In the genomic region with DNA sequence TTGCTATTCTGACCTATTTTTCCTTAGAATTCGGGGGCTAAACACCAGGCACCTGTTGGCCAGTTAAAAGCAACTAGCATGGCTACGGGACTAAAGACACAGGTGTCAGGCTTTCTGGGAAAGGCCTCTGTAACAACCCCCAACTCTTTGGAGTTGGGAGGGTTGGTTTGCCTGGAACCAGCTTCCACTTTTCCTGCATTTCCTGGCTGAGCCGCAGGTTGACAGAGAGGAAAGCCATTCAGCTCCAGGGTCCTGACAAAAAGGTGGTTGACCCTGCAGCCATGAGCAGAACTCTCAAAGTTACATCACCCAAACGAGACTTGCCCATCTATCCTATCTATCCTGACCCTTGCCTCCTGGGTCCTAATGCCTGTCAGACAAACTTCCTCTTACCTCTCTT, we compare ENCODE assay signal across 19 cellular contexts.
DNase-seq lines count a peak whose midpoint lies in the region; FAIRE-seq and TF ChIP-seq lines count a peak whose summit lies in the region.
"Had no signal": no experiment of that assay in that cellular context is flagged by ENCODE, and none has a peak within 500 bp of the region (broad histone marks: within the 10 kb centered on the region; RNA-seq: fewer than 3 reads in every experiment).

No MANE protein-coding gene starts in this region.

- no peak for FAIRE-seq in H1 (lab: Jason Lieb, UNC)
- FAIRE-seq: GM12891, GM18507 had no signal

- no peak overlapping the region for H4K91ac ChIP-seq in H1 (replicated peaks; ENCODE audit: insufficient read length, low read length)

- H2BK15ac ChIP-seq in H1 (ENCODE audit: low read length), result no peak overlapping the region

- H2AFZ ChIP-seq in H1 (ENCODE audit: low read length), result no peak overlapping the region

- no peak for TF ChIP-seq EP300 in H1 (IDR thresholded peaks at IDR 0.05; ENCODE audit: borderline replicate concordance in 1 of 2, low read depth in 2 of 2, low read length in 2 of 2)

- no peak overlapping the region for H2BK20ac ChIP-seq in H1 (ENCODE audit: low read length)

- no peak overlapping the region for H3K23ac ChIP-seq in H1 (ENCODE audit: insufficient read length)

- H3K4me3 ChIP-seq in H1 (ENCODE audit: extremely low read depth in 1 of 4, insufficient read depth in 2 of 4, low read depth in 3 of 4, low read length in 4 of 4), result no peak overlapping the region

- no peaks in the 10 kb centered on the region for H3K79me2 ChIP-seq in H1 (ENCODE audit: control insufficient read depth in 1 of 2, insufficient read depth in 2 of 2, low read length in 2 of 2)

- no peak overlapping the region for H3K14ac ChIP-seq in H1 (ENCODE audit: insufficient read length)

- H3K79me1 ChIP-seq in H1 (ENCODE audit: low read depth, low read length), result no peaks in the 10 kb centered on the region

- no peak overlapping the region for H3K18ac ChIP-seq in H1 (ENCODE audit: extremely low read depth, low read length)

- TF ChIP-seq POLR2A in H1 (IDR thresholded peaks at IDR 0.05; ENCODE audit: control extremely low read depth in 1 of 2, low read depth in 2 of 2, low read length in 2 of 2), result no peak

- no peak overlapping the region for H3K27ac ChIP-seq in H1 (ENCODE audit: low read depth, low read length)

- CTCF ChIA-PET in H1 (lab: Charles Lee; ENCODE audit: partially characterized antibody), result no interaction called here

- H3K4me1 ChIP-seq in H1 (replicated peaks in 1 of 4; ENCODE audit: control insufficient read depth in 3 of 4, insufficient read depth in 4 of 4, low read length in 3 of 4), result peaks cover 0 to 2% (median 0%) of the 10 kb centered on the region in 4 experiments; a peak in 2 of 7 replicates

- no peak overlapping the region; the same call in 1 of the 2 replicates for H2BK5ac ChIP-seq in H1 (ENCODE audit: low read depth, low read length)

- H3K4me2 ChIP-seq in H1 (ENCODE audit: insufficient read depth in 1 of 2, low read depth in 2 of 2, low read length in 2 of 2), result no peak overlapping the region

- no peaks in the 10 kb centered on the region for H3K36me3 ChIP-seq in H1 (ENCODE audit: control insufficient read depth in 2 of 4, insufficient read depth in 4 of 4, low read length in 3 of 4)

- peaks cover 0 to 5% of the 10 kb centered on the region in 2 experiments; a peak in 1 of 4 replicates for H3K9me3 ChIP-seq in H1 (ENCODE audit: insufficient read depth in 2 of 2, low read depth in 1 of 2, low read length in 1 of 2)

- H4K5ac ChIP-seq in H1 (ENCODE audit: insufficient read length, low read depth, low read length), result no peak overlapping the region

- H3K9ac ChIP-seq in H1 (replicated peaks in 1 of 4; ENCODE audit: extremely low read depth in 1 of 4, low read depth in 3 of 4, low read length in 3 of 4), result no peak overlapping the region

- H3K56ac ChIP-seq in H1 (replicated peaks; ENCODE audit: insufficient read length, low read depth, low read length), result no peak overlapping the region

- DNase-seq in activated CD8-positive, alpha-beta memory T cell treated with anti-CD3 and anti-CD28 coated beads, Interleukin-2, amount 50 U/mL, for 48 hours, result peak; percentile 20
- no peak for DNase-seq in activated CD8-positive, alpha-beta memory T cell treated with anti-CD3 and anti-CD28 coated beads for 24 hours
- DNase-seq in MV-4-11 (lab: John Stamatoyannopoulos, UW) (peak; percentile 1), H1 (ENCODE audit: low read depth in 1 of 2, low spot score in 2 of 2) (peak in 1 of 2 experiments; percentile 44), NCI-H1092 (lab: John Stamatoyannopoulos, UW) (no peak), dedifferentiated amniotic fluid mesenchymal stem cell (ENCODE audit: extremely low spot score) (no peak), NCI-H2081 (lab: John Stamatoyannopoulos, UW) (no peak)
- DNase-seq: C1 segment of cervical spinal cord; Calu3; CD4-positive, alpha-beta memory T cell; COR-L47; DMS53; DMS79 treated with DMSO at 0.1 percent for 48 hours; GF-D8; GOT3; H9; HFFc6 had no signal

- H2BK12ac ChIP-seq in H1 (ENCODE audit: low read depth, low read length), result no peak overlapping the region

- WGBS in H1 (ENCODE audit: extremely low coverage in 1 of 2, insufficient coverage in 1 of 2, insufficient read length in 1 of 2, insufficient replicate concordance in 2 of 2, low coverage in 1 of 2, low lambda C conversion rate in 2 of 2, missing lambda C conversion rate in 1 of 2), 2 experiments, result 82% methylated on average over 3 of the region's 4 CpGs; no CpG with 5 or more reads in 1 of the 2 experiments

- POLR2A ChIA-PET in H1 (lab: Charles Lee; ENCODE audit: partially characterized antibody), result no interaction called here

- TF ChIP-seq CTCF in H1 (IDR thresholded peaks at IDR 0.05; ENCODE audit: control extremely low read depth in 1 of 3, insufficient read depth in 1 of 3, low read depth in 1 of 3, low read length in 3 of 3), result no peak

- TF ChIP-seq RAD21 in H1 (IDR thresholded peaks at IDR 0.05 in 1 of 2, conservative IDR thresholded peaks at IDR 0.05 in 1 of 2; ENCODE audit: low read depth in 2 of 2, low read length in 2 of 2), result no peak

- no peak overlapping the region for H2BK120ac ChIP-seq in H1 (replicated peaks; ENCODE audit: low read depth, low read length)

- no peak overlapping the region for H3K4ac ChIP-seq in H1 (replicated peaks; ENCODE audit: insufficient read length, low read depth, low read length)

- H3K23me2 ChIP-seq in H1 (ENCODE audit: low read depth, low read length), result peaks cover 6% of the 10 kb centered on the region; the same call in 1 of the 2 replicates

- no peak overlapping the region for H4K8ac ChIP-seq in H1 (ENCODE audit: extremely low read depth, insufficient read depth, low read length)

- H2AK5ac ChIP-seq in H1 (ENCODE audit: low read depth, low read length), result no peak overlapping the region

- H4K20me1 ChIP-seq in H1 (replicated peaks in 1 of 2; ENCODE audit: control insufficient read depth in 1 of 2, insufficient read depth in 2 of 2, low read length in 2 of 2), result no peaks in the 10 kb centered on the region

- H3K27me3 ChIP-seq in H1 (replicated peaks in 1 of 4; ENCODE audit: control insufficient read depth in 3 of 4, extremely low read depth in 1 of 4, insufficient read depth in 3 of 4, low read length in 3 of 4), result no peaks in the 10 kb centered on the region

TF ChIP-seq in H1, 55 proteins besides CTCF, POLR2A, EP300 and RAD21:
- no peak for TF ChIP-seq TAF7 (optimal IDR thresholded peaks at IDR 0.05; ENCODE audit: borderline replicate concordance, low read depth, low read length)
- no peak for TF ChIP-seq SP1 (IDR thresholded peaks at IDR 0.05; ENCODE audit: low read depth, low read length)
- 0 out of 2 replicates have a peak, but pooled peaks have one; percentile 77 for TF ChIP-seq FOSL1 (IDR thresholded peaks at IDR 0.05; ENCODE audit: insufficient read depth, low read depth, low read length)
- TF ChIP-seq KDM5A (IDR thresholded peaks at IDR 0.05; ENCODE audit: low read length), result no peak
- no peak for TF ChIP-seq SIX5 (IDR thresholded peaks at IDR 0.05; ENCODE audit: low read depth, low read length)
- TF ChIP-seq TAF1 (IDR thresholded peaks at IDR 0.05; ENCODE audit: low read depth, low read length), result no peak

Comparison
In these comparisons a context has a peak if more than half of its experiments do, and no peak if none do; other contexts are left out.
1. DNase-seq: peak in activated CD8-positive, alpha-beta memory T cell treated with anti-CD3 and anti-CD28 coated beads, Interleukin-2, amount 50 U/mL, for 48 hours (single experiment) and MV-4-11 (single experiment); none in activated CD8-positive, alpha-beta memory T cell treated with anti-CD3 and anti-CD28 coated beads for 24 hours (single experiment), NCI-H1092 (single experiment), dedifferentiated amniotic fluid mesenchymal stem cell (single experiment) and NCI-H2081 (0 of 2).